8 cellular contexts compared by ENCODE assay signal in genomic region chr22:20957691-20958440, GRCh38. TPM values are rescaled to one million over a fixed set of nuclear protein-coding genes. Genes with fewer than 3 reads are reported as not detected.
A peak's percentile ranks its signal among the peaks of the same experiment; 100 is the strongest.
DNase-seq lines count a peak whose midpoint lies in the region; ATAC-seq and TF ChIP-seq lines count a peak whose summit lies in the region.

No MANE protein-coding gene starts in this region.

- POLR2A ChIA-PET in CD4-positive, alpha-beta T cell (lab: Charles Lee) = no interaction called here
- POLR2A ChIA-PET in MCF 10A (lab: Yijun Ruan, JAX) = interaction anchor here (1.0 to 3.5 kb wide), 5 partner anchors 25 to 151 kb away, joined by 3 to 9 read pairs (median 5); partner anchors contain the start of gene LZTR1

- H3K4me3 ChIP-seq in HL-60 (replicated peaks; ENCODE audit: insufficient read depth, low read length) (peak overlapping the region; percentile 84), thymus (ENCODE audit: low read length) (peak overlapping the region; percentile 26)

- H3K36me3 Mint-ChIP-seq in CD4-positive, alpha-beta T cell (ENCODE audit: low read depth) = peaks cover 14% of the 10 kb centered on the region
- peaks cover 15% of the 10 kb centered on the region for H3K36me3 Mint-ChIP-seq in MCF 10A (ENCODE audit: insufficient read depth, unreplicated experiment)

- CTCF ChIA-PET in CD4-positive, alpha-beta T cell (lab: Charles Lee) = interaction anchor here (0.5 kb wide), 1 partner anchor 733 kb away, joined by 3 read pairs; no protein-coding TSS in a partner anchor
- CTCF ChIA-PET in MCF 10A (lab: Yijun Ruan, JAX) = interaction anchor here (0.6 to 2.8 kb wide), 7 partner anchors 29 to 607 kb away, joined by 3 to 11 read pairs (median 3); no protein-coding TSS in a partner anchor

- H3K27ac Mint-ChIP-seq in CD4-positive, alpha-beta T cell = no peak overlapping the region
- H3K27ac Mint-ChIP-seq in MCF 10A (ENCODE audit: low read depth, unreplicated experiment) = no peak overlapping the region

- intact Hi-C loops in CD4-positive, alpha-beta T cell (cut with DNase I, micrococcal nuclease) = no loop called here
- intact Hi-C loops in MCF 10A (cut with micrococcal nuclease) = no loop called here

- no peaks in the 10 kb centered on the region for H3K4me1 ChIP-seq in thymus (ENCODE audit: control insufficient read depth, insufficient read depth, low read length)

- no peak for TF ChIP-seq CTCF in CD4-positive, alpha-beta T cell (IDR thresholded peaks at IDR 0.05)
- TF ChIP-seq CTCF in HL-60 (IDR thresholded peaks at IDR 0.05; ENCODE audit: insufficient read depth, low read length) = no peak
- TF ChIP-seq CTCF in MCF 10A (IDR thresholded peaks at IDR 0.05; ENCODE audit: unreplicated experiment) = no peak

- H3K27me3 Mint-ChIP-seq in CD4-positive, alpha-beta T cell = peaks cover 37% of the 10 kb centered on the region
- H3K27me3 Mint-ChIP-seq in MCF 10A (ENCODE audit: insufficient read depth, unreplicated experiment) = no peaks in the 10 kb centered on the region

- no peak for DNase-seq in CD4-positive, alpha-beta T cell
- peak; percentile 49 to 66 for DNase-seq in HL-60 (ENCODE audit: low read depth in 1 of 2, low spot score in 1 of 2)
- DNase-seq in MCF 10A (ENCODE audit: unreplicated experiment) = peak; percentile 41
- no peak for DNase-seq in left lobe of liver (ENCODE audit: low spot score)
- DNase-seq in epidermal melanocyte (ENCODE audit: insufficient read length, low spot score) = no peak
- no peak for DNase-seq in activated CD4-positive, alpha-beta T cell treated with anti-CD3 and anti-CD28 coated beads, Interleukin-2, amount 50 U/mL, for 1 hour
- no peak for DNase-seq in ureter (ENCODE audit: low spot score)

- BruUV-seq in MCF 10A (replicated peaks; lab: Mats Ljungman, UMichigan) = no TSS peak

- no peak overlapping the region for H3K4me3 Mint-ChIP-seq in CD4-positive, alpha-beta T cell
- H3K4me3 Mint-ChIP-seq in MCF 10A (ENCODE audit: unreplicated experiment) = peak overlapping the region; percentile 71

- peaks cover 21% of the 10 kb centered on the region for H3K27me3 ChIP-seq in CD4-positive, alpha-beta T cell (ENCODE audit: control insufficient read depth, insufficient read depth, low read length)
- no peaks in the 10 kb centered on the region for H3K27me3 ChIP-seq in HL-60 (ENCODE audit: insufficient read depth, poor library complexity, severe bottlenecking)
- peaks cover 28% of the 10 kb centered on the region for H3K27me3 ChIP-seq in thymus (ENCODE audit: control insufficient read depth, insufficient read depth)

- peaks cover 13% of the 10 kb centered on the region for H3K36me3 ChIP-seq in thymus (ENCODE audit: control insufficient read depth, insufficient read depth)

- peak; percentile 14 for ATAC-seq in CD4-positive, alpha-beta T cell (ENCODE audit: poor library complexity)
- peak; percentile 18 for ATAC-seq in left lobe of liver

- H3K9me3 Mint-ChIP-seq in CD4-positive, alpha-beta T cell = no peaks in the 10 kb centered on the region
- H3K9me3 Mint-ChIP-seq in MCF 10A (ENCODE audit: unreplicated experiment) = no peaks in the 10 kb centered on the region

- H3K4me1 Mint-ChIP-seq in CD4-positive, alpha-beta T cell (ENCODE audit: low read depth) = peaks cover 14% of the 10 kb centered on the region
- peaks cover 15% of the 10 kb centered on the region for H3K4me1 Mint-ChIP-seq in MCF 10A (ENCODE audit: insufficient read depth, unreplicated experiment)

- 6% methylated on average over 32 of the region's 32 CpGs for whole genome bisulfite sequencing in thymus

- H3K27ac ChIP-seq in CD4-positive, alpha-beta T cell (ENCODE audit: low read depth, low read length) = no peak overlapping the region
- H3K27ac ChIP-seq in HL-60 (replicated peaks) (peak overlapping the region; percentile 79), thymus (ENCODE audit: low read depth) (no peak overlapping the region)

- H3K9me3 ChIP-seq in CD4-positive, alpha-beta T cell (ENCODE audit: control insufficient read depth, low read length) = no peaks in the 10 kb centered on the region
- peaks cover 1% of the 10 kb centered on the region for H3K9me3 ChIP-seq in thymus (ENCODE audit: control insufficient read depth)

RNA-seq across cellular contexts. Expression of gene AIFM3, which starts 9.2 kb away (rescaled TPM):
- under 1 TPM; 0.34 to 0.41 TPM for total RNA-seq in CD4-positive, alpha-beta T cell
- total RNA-seq in MCF 10A (2022) (1.1 and 1.3 TPM in 2 replicates), left lobe of liver (1.3 TPM), ureter (15.4 TPM)
- 3.3 TPM for polyA plus RNA-seq in thymus

RNA-seq across cellular contexts. Expression of gene LZTR1, which starts 24.2 kb away (rescaled TPM):
- 10 to 100 TPM; 48.4 to 51.3 TPM for total RNA-seq in CD4-positive, alpha-beta T cell
- total RNA-seq in MCF 10A (2022) = 49.2 and 57.3 TPM in 2 replicates
- total RNA-seq in left lobe of liver = 36.7 TPM
- polyA plus RNA-seq in thymus = 49.2 TPM
- 79.6 TPM for total RNA-seq in ureter

RNA-seq across cellular contexts. Expression of gene CRKL, which starts 40.7 kb away (rescaled TPM):
- 10 to 100 TPM; 41.9 to 43.5 TPM for total RNA-seq in CD4-positive, alpha-beta T cell
- total RNA-seq in MCF 10A (2022) (74.0 and 76.1 TPM in 2 replicates), left lobe of liver (41.4 TPM), ureter (64.8 TPM)
- 21.9 TPM for polyA plus RNA-seq in thymus

RNA-seq across cellular contexts. Expression of gene THAP7, which starts 44.1 kb away (rescaled TPM):
- total RNA-seq in CD4-positive, alpha-beta T cell = 10 to 100 TPM; 82.7 to 84.0 TPM
- total RNA-seq in MCF 10A (2022) (20.6 and 24.9 TPM in 2 replicates), left lobe of liver (16.9 TPM), ureter (25.8 TPM)
- 40.3 TPM for polyA plus RNA-seq in thymus

RNA-seq across cellular contexts. Expression of gene P2RX6, which starts 57.1 kb away (rescaled TPM):
- under 1 TPM; 0.14 to 0.69 TPM for total RNA-seq in CD4-positive, alpha-beta T cell
- total RNA-seq in MCF 10A (2022) = 0.19 and 0.22 TPM in 2 replicates
- total RNA-seq in left lobe of liver = 0.28 TPM
- polyA plus RNA-seq in thymus = 0.87 TPM
- 5.7 TPM for total RNA-seq in ureter

Comparison
In these comparisons a context has a peak if more than half of its experiments do, and no peak if none do; other contexts are left out.
1. DNase-seq: peak in HL-60 (2 of 2) and MCF 10A (single experiment); none in CD4-positive, alpha-beta T cell (0 of 10), left lobe of liver (single experiment), epidermal melanocyte (single experiment), activated CD4-positive, alpha-beta T cell treated with anti-CD3 and anti-CD28 coated beads, Interleukin-2, amount 50 U/mL, for 1 hour (single experiment) and ureter (single experiment).